Comparison of ENCODE assay signal across 34 cellular contexts in genomic region chr5:54872810-54873209, GRCh38.
"Had no signal": no experiment of that assay in that cellular context is flagged by ENCODE, and none has a peak within 500 bp of the region (broad histone marks: within the 10 kb centered on the region; RNA-seq: fewer than 3 reads in every experiment).

No MANE protein-coding gene starts in this region.

- H3K9me3 Mint-ChIP-seq: activated CD4-positive, alpha-beta memory T cell treated with anti-CD3 and anti-CD28 coated beads for 36 hours; activated CD4-positive, alpha-beta T cell treated with anti-CD3 and anti-CD28 coated beads, Interleukin-2, amount 10 ng/mL, durations not matched to agents 24 days and 14 days; activated naive CD4-positive, alpha-beta T cell treated with anti-CD3 and anti-CD28 coated beads for 36 hours; activated naive CD4-positive, alpha-beta T cell treated with anti-CD3 and anti-CD28 coated beads, Interleukin-2, amount 50 U/mL, for 24 hours; activated naive CD8-positive, alpha-beta T cell treated with anti-CD3 and anti-CD28 coated beads, Interleukin-2, amount 50 U/mL, for 24 hours; activated T-helper 1 cell treated with anti-CD3 and anti-CD28 coated beads, Interleukin-12 subunit alpha, Interleukin-12 subunit beta, Interleukin-2, Interleukin-4 antibody, amounts not matched to agents 30 ng/mL and 10 ng/mL and 1 ng/mL, durations not matched to agents 14 hours and 24 hours and 36 hours; activated T-helper 2 cell treated with anti-CD3 and anti-CD28 coated beads, Interferon-gamma antibody, Interleukin-2, Interleukin-4, amounts not matched to agents 10 μg/mL and 5 μg/mL and 100 μg/mL, durations not matched to agents 14 hours and 24 hours and 36 hours; T-helper 2 cell treated with Interferon-gamma antibody and Interleukin-4, amounts not matched to agents 5 μg/mL and 100 μg/mL, for 36 hours had no signal

- H3K27me3 ChIP-seq: body of pancreas, cardiac muscle cell, colonic mucosa, gastrocnemius medialis had no signal

- H3K36me3 ChIP-seq: adrenal gland, cardiac muscle cell, colonic mucosa, esophagus muscularis mucosa, gastrocnemius medialis had no signal

- H3K4me1 ChIP-seq: adrenal gland, colonic mucosa, esophagus muscularis mucosa, foreskin keratinocyte had no signal

- ATAC-seq: activated CD4-positive, alpha-beta T cell treated with anti-CD3 and anti-CD28 coated beads for 36 hours; activated CD8-positive, alpha-beta memory T cell treated with anti-CD3 and anti-CD28 coated beads, Interleukin-2, amount 10 ng/mL, durations not matched to agents 7 days and 5 days; activated CD8-positive, alpha-beta T cell treated with anti-CD3 and anti-CD28 coated beads, Interleukin-2, amount 10 ng/mL, durations not matched to agents 7 days and 5 days; activated naive CD8-positive, alpha-beta T cell treated with anti-CD3 and anti-CD28 coated beads, Interleukin-2, amount 50 U/mL, for 24 hours; body of pancreas; foreskin keratinocyte; gastrocnemius medialis; T-helper 17 cell had no signal

- DNase-seq: activated CD4-positive, alpha-beta memory T cell treated with anti-CD3 and anti-CD28 coated beads for 36 hours; activated CD4-positive, alpha-beta T cell treated with anti-CD3 and anti-CD28 coated beads for 36 hours; activated CD4-positive, alpha-beta T cell treated with anti-CD3 and anti-CD28 coated beads, Interleukin-2, amount 10 ng/mL, durations not matched to agents 24 days and 14 days; activated CD4-positive, CD25-positive, alpha-beta regulatory T cell; activated CD4-positive, CD25-positive, alpha-beta regulatory T cell treated with anti-CD3 and anti-CD28 coated beads, Interleukin-2, amount 50 U/mL, for 72 hours; activated CD8-positive, alpha-beta memory T cell treated with anti-CD3 and anti-CD28 coated beads, Interleukin-2, amount 10 ng/mL, durations not matched to agents 7 days and 5 days; activated CD8-positive, alpha-beta memory T cell treated with anti-CD3 and anti-CD28 coated beads, Interleukin-2, amount 50 U/mL, for 4 hours; activated CD8-positive, alpha-beta T cell treated with anti-CD3 and anti-CD28 coated beads, Interleukin-2, amount 10 ng/mL, durations not matched to agents 7 days and 5 days; activated effector memory CD4-positive, alpha-beta T cell treated with anti-CD3 and anti-CD28 coated beads, Interleukin-2, amount 50 U/mL, for 16 hours; activated naive CD4-positive, alpha-beta T cell treated with anti-CD3 and anti-CD28 coated beads for 36 hours; activated naive CD8-positive, alpha-beta T cell treated with anti-CD3 and anti-CD28 coated beads for 36 hours; activated naive CD8-positive, alpha-beta T cell treated with anti-CD3 and anti-CD28 coated beads, Interleukin-2, amount 50 U/mL, for 24 hours; activated T-cell treated with anti-CD3 and anti-CD28 coated beads, Interleukin-2, amount 50 U/mL, for 1 hour; activated T-cell treated with anti-CD3 and anti-CD28 coated beads, Interleukin-2, amount 50 U/mL, for 48 hours; adrenal gland; amygdala; aorta; body of pancreas; central memory CD4-positive, alpha-beta T cell; cerebellar nuclear complex; colonic mucosa; effector CD8-positive, alpha-beta T cell; erythroblast; foreskin keratinocyte; gastrocnemius medialis; T-helper 1 cell; T-helper 17 cell; T1000 had no signal

- H3K36me3 Mint-ChIP-seq: activated CD4-positive, alpha-beta memory T cell treated with anti-CD3 and anti-CD28 coated beads for 36 hours; activated CD8-positive, alpha-beta memory T cell treated with anti-CD3 and anti-CD28 coated beads, Interleukin-2, amount 10 ng/mL, durations not matched to agents 7 days and 5 days; activated naive CD4-positive, alpha-beta T cell treated with anti-CD3 and anti-CD28 coated beads, Interleukin-2, amount 50 U/mL, for 24 hours; activated naive CD8-positive, alpha-beta T cell treated with anti-CD3 and anti-CD28 coated beads for 36 hours had no signal

- H3K4me3 Mint-ChIP-seq: activated CD4-positive, alpha-beta memory T cell treated with anti-CD3 and anti-CD28 coated beads for 36 hours; activated CD4-positive, alpha-beta T cell treated with anti-CD3 and anti-CD28 coated beads for 36 hours; activated CD4-positive, alpha-beta T cell treated with anti-CD3 and anti-CD28 coated beads, Interleukin-2, amount 10 ng/mL, durations not matched to agents 24 days and 14 days; activated CD8-positive, alpha-beta memory T cell treated with anti-CD3 and anti-CD28 coated beads, Interleukin-2, amount 10 ng/mL, durations not matched to agents 7 days and 5 days; activated CD8-positive, alpha-beta T cell treated with anti-CD3 and anti-CD28 coated beads, Interleukin-2, amount 10 ng/mL, durations not matched to agents 7 days and 5 days; activated naive CD4-positive, alpha-beta T cell treated with anti-CD3 and anti-CD28 coated beads for 36 hours; activated naive CD4-positive, alpha-beta T cell treated with anti-CD3 and anti-CD28 coated beads, Interleukin-2, amount 50 U/mL, for 24 hours; activated naive CD8-positive, alpha-beta T cell treated with anti-CD3 and anti-CD28 coated beads for 36 hours; activated naive CD8-positive, alpha-beta T cell treated with anti-CD3 and anti-CD28 coated beads, Interleukin-2, amount 50 U/mL, for 24 hours; activated T-helper 1 cell treated with anti-CD3 and anti-CD28 coated beads, Interleukin-12 subunit alpha, Interleukin-12 subunit beta, Interleukin-2, Interleukin-4 antibody, amounts not matched to agents 30 ng/mL and 10 ng/mL and 1 ng/mL, durations not matched to agents 14 hours and 24 hours and 36 hours; T-helper 17 cell; T-helper 2 cell treated with Interferon-gamma antibody and Interleukin-4, amounts not matched to agents 5 μg/mL and 100 μg/mL, for 36 hours had no signal

- H3K27ac Mint-ChIP-seq: activated CD4-positive, alpha-beta memory T cell treated with anti-CD3 and anti-CD28 coated beads for 36 hours; activated CD4-positive, alpha-beta T cell treated with anti-CD3 and anti-CD28 coated beads for 36 hours; activated CD4-positive, alpha-beta T cell treated with anti-CD3 and anti-CD28 coated beads, Interleukin-2, amount 10 ng/mL, durations not matched to agents 24 days and 14 days; activated CD8-positive, alpha-beta memory T cell treated with anti-CD3 and anti-CD28 coated beads, Interleukin-2, amount 10 ng/mL, durations not matched to agents 7 days and 5 days; activated CD8-positive, alpha-beta T cell treated with anti-CD3 and anti-CD28 coated beads, Interleukin-2, amount 10 ng/mL, durations not matched to agents 7 days and 5 days; activated naive CD4-positive, alpha-beta T cell treated with anti-CD3 and anti-CD28 coated beads for 36 hours; activated naive CD4-positive, alpha-beta T cell treated with anti-CD3 and anti-CD28 coated beads, Interleukin-2, amount 50 U/mL, for 24 hours; activated naive CD8-positive, alpha-beta T cell treated with anti-CD3 and anti-CD28 coated beads for 36 hours; activated naive CD8-positive, alpha-beta T cell treated with anti-CD3 and anti-CD28 coated beads, Interleukin-2, amount 50 U/mL, for 24 hours; activated T-helper 1 cell treated with anti-CD3 and anti-CD28 coated beads, Interleukin-12 subunit alpha, Interleukin-12 subunit beta, Interleukin-2, Interleukin-4 antibody, amounts not matched to agents 30 ng/mL and 10 ng/mL and 1 ng/mL, durations not matched to agents 14 hours and 24 hours and 36 hours; activated T-helper 2 cell treated with anti-CD3 and anti-CD28 coated beads, Interferon-gamma antibody, Interleukin-2, Interleukin-4, amounts not matched to agents 10 μg/mL and 5 μg/mL and 100 μg/mL, durations not matched to agents 14 hours and 24 hours and 36 hours; T-helper 17 cell; T-helper 2 cell treated with Interferon-gamma antibody and Interleukin-4, amounts not matched to agents 5 μg/mL and 100 μg/mL, for 36 hours had no signal

- H3K9me3 ChIP-seq: adrenal gland, body of pancreas, colonic mucosa, esophagus muscularis mucosa, gastrocnemius medialis had no signal

- H3K4me3 ChIP-seq: adrenal gland, body of pancreas, cardiac muscle cell, colonic mucosa, esophagus muscularis mucosa, gastrocnemius medialis had no signal

- H3K27ac ChIP-seq: adrenal gland, cardiac muscle cell, colonic mucosa, esophagus muscularis mucosa, foreskin keratinocyte, gastrocnemius medialis had no signal
